Comparison of ENCODE assay signal across 38 cellular contexts in the genomic region with DNA sequence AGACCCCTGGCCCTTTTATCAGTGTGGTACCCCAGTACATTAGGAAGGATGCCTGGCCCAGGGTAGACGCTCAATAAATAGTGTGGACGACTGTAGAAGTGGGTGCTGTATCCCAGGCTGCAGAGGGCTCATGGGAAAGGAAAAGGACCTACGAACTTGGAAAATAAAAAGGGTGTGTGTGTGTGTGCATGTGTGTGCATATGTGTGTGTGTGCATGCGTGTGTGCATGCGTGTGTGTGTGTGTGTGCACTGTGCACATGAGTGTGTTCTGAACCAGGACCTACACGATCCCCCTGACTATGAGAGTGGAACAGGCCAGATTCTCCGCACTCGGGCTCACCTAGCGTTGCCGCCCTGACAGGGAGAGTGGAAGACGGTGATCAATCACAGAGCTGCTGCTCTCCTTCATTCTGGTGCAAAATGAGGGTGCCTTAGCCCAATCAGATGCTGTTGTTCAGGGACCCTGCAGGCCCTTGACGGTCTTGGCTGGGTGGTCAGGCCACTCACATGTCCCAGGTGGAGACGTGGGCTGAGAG. TPM values are rescaled to one million over a fixed set of nuclear protein-coding genes. Genes with fewer than 3 reads are reported as not detected.
"Had no signal": no experiment of that assay in that cellular context is flagged by ENCODE, and none has a peak within 500 bp of the region (broad histone marks: within the 10 kb centered on the region; RNA-seq: fewer than 3 reads in every experiment).

No MANE protein-coding gene starts in this region.

- H3K27ac ChIP-seq: colonic mucosa, esophagus muscularis mucosa, foreskin keratinocyte, gastroesophageal sphincter, heart right ventricle, neural progenitor cell, prostate gland, right atrium auricular region, testis, tibial artery, upper lobe of left lung had no signal

- H3K4me3 ChIP-seq: colonic mucosa, esophagus muscularis mucosa, gastroesophageal sphincter, heart right ventricle, lung, neural progenitor cell, prostate gland, right atrium auricular region, smooth muscle cell, testis, tibial artery, upper lobe of left lung had no signal

- H3K9ac ChIP-seq: neural progenitor cell had no signal

- H3K4me1 ChIP-seq: colonic mucosa, esophagus muscularis mucosa, foreskin keratinocyte, gastroesophageal sphincter, prostate gland, right atrium auricular region, testis, tibial artery, upper lobe of left lung had no signal

- ATAC-seq: foreskin keratinocyte; gastroesophageal sphincter; heart right ventricle; left lobe of liver; naive thymus-derived CD4-positive, alpha-beta T cell; sciatic nerve had no signal

- H2AFZ ChIP-seq: neural progenitor cell had no signal

- H3K27me3 ChIP-seq: colonic mucosa, esophagus muscularis mucosa, foreskin keratinocyte, gastroesophageal sphincter, neural progenitor cell, right atrium auricular region, testis, upper lobe of left lung had no signal

- H3K36me3 Mint-ChIP-seq: memory B cell; naive thymus-derived CD4-positive, alpha-beta T cell; neural progenitor cell had no signal

- H3K27ac Mint-ChIP-seq: memory B cell; naive thymus-derived CD4-positive, alpha-beta T cell; neural progenitor cell had no signal

- H3K36me3 ChIP-seq: colonic mucosa, esophagus muscularis mucosa, gastroesophageal sphincter, heart right ventricle, neural progenitor cell, prostate gland, right atrium auricular region, tibial artery, upper lobe of left lung had no signal

- H3K4me2 ChIP-seq: neural progenitor cell, smooth muscle cell had no signal

- H3K4me3 Mint-ChIP-seq: memory B cell; naive thymus-derived CD4-positive, alpha-beta T cell; nephron; neural progenitor cell had no signal

- H3K4me1 Mint-ChIP-seq: memory B cell; naive thymus-derived CD4-positive, alpha-beta T cell had no signal

- FAIRE-seq: urothelium cell line had no signal

- H3K9me3 ChIP-seq: colonic mucosa, esophagus muscularis mucosa, gastroesophageal sphincter, heart right ventricle, prostate gland, right atrium auricular region, testis, tibial artery, upper lobe of left lung had no signal

- DNase-seq: colonic mucosa; dermis blood vessel endothelial cell; effector memory CD4-positive, alpha-beta T cell; foreskin keratinocyte; heart right ventricle; hypothalamus; kidney; midbrain; naive thymus-derived CD4-positive, alpha-beta T cell; nucleus accumbens; stimulated activated CD4-positive, alpha-beta T cell treated with anti-CD3 and anti-CD28 coated beads, Interleukin-12 subunit alpha, Interleukin-12 subunit beta, amount 100 ng/mL, for 4 hours; stimulated activated CD4-positive, alpha-beta T cell treated with anti-CD3 and anti-CD28 coated beads, Interleukin-1b, Interleukin-23, amount 100 ng/mL, for 48 hours; stimulated activated CD4-positive, alpha-beta T cell treated with anti-CD3 and anti-CD28 coated beads, Interleukin-4, amount 100 ng/mL, for 1 hour; stimulated activated CD8-positive, alpha-beta memory T cell treated with anti-CD3 and anti-CD28 coated beads, Interleukin-4, amount 100 ng/mL, for 48 hours; stimulated activated naive CD4-positive, alpha-beta T cell treated with Interleukin-2 at 50 U/mL for 16 hours; substantia nigra; tibial artery; upper lobe of left lung had no signal

- H3K9me3 Mint-ChIP-seq: memory B cell; naive thymus-derived CD4-positive, alpha-beta T cell; nephron had no signal

RNA-seq across cellular contexts. Expression of a gene that starts 3.5 kb away (rescaled TPM):
- total RNA-seq: chondrocyte; dermis blood vessel endothelial cell; endothelial cell of umbilical vein; epithelial cell of proximal tubule; esophagus muscularis mucosa; fibroblast of lung; foreskin keratinocyte; gastroesophageal sphincter; heart right ventricle; kidney; lung; naive thymus-derived CD4-positive, alpha-beta T cell; osteocyte; right atrium auricular region; sciatic nerve; smooth muscle cell; upper lobe of left lung had no signal
- polyA plus RNA-seq: endothelial cell of umbilical vein; fibroblast of lung; foreskin keratinocyte; heart right ventricle; lung; naive thymus-derived CD4-positive, alpha-beta T cell; smooth muscle cell had no signal

RNA-seq across cellular contexts. Expression of a gene that starts 37.3 kb away (rescaled TPM):
- total RNA-seq: chondrocyte; colonic mucosa; dermis blood vessel endothelial cell; endothelial cell of umbilical vein; epithelial cell of proximal tubule; esophagus muscularis mucosa; fibroblast of lung; foreskin keratinocyte; gastroesophageal sphincter; heart right ventricle; kidney; left lobe of liver; liver; lung; mucosa of gallbladder; naive thymus-derived CD4-positive, alpha-beta T cell; osteocyte; right atrium auricular region; sciatic nerve; smooth muscle cell; upper lobe of left lung had no signal
- polyA plus RNA-seq: endothelial cell of umbilical vein; fibroblast of lung; foreskin keratinocyte; heart right ventricle; lung; naive thymus-derived CD4-positive, alpha-beta T cell; smooth muscle cell had no signal
